11 cellular contexts compared by ENCODE assay signal in the genomic region with DNA sequence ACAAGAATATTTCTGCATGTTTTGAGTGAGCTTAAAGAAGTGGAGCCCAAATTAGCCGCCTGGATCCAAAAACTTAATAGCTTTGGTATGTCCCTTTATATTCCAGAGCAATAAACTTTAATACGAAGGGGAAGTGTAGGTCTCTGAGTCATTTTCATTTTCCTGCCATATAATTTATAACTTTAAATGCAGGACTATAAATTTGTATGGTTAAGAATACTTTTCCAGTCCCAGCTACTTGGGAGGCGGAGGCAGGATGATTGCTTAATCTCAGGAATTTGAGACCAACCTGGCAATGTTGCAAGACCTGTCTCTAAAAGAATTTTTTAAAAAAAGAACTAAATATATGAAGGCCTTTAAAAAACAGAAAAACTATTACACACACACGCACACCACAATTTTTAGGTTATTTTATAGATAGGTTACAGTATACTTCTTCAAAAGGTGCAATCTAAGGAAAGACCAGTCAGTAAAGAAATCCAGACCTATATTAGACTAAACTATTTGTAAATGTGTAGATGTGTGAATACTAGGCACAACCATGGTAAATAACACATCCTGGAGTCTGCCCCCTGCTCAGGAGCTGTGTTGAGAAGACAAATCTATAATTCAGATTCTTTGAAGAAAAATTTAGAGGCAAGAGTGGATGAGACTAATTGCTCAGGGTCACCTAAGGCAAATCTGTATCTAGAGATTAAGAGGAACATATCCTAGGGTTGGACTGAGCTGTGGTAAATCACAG.
DNase-seq lines count a peak whose midpoint lies in the region; ATAC-seq and TF ChIP-seq lines count a peak whose summit lies in the region.
"Had no signal": no experiment of that assay in that cellular context is flagged by ENCODE, and none has a peak within 500 bp of the region (broad histone marks: within the 10 kb centered on the region; RNA-seq: fewer than 3 reads in every experiment).

No MANE protein-coding gene starts in this region.

- DNase-seq in ELR (ENCODE audit: low read depth) (peak; percentile 32), ascending aorta (ENCODE audit: low spot score in 2 of 2) (no peak), heart right ventricle (no peak), sciatic nerve (ENCODE audit: low spot score) (no peak), HEK293T (ENCODE audit: extremely low spot score) (no peak), HAP-1 (ENCODE audit: low spot score in 2 of 2) (no peak)
- DNase-seq in activated T-cell treated with anti-CD3 and anti-CD28 coated beads, Interleukin-2, amount 50 U/mL, for 24 hours, result no peak
- DNase-seq: activated CD8-positive, alpha-beta T cell treated with anti-CD3 and anti-CD28 coated beads, Interleukin-2, amount 10 ng/mL, durations not matched to agents 7 days and 5 days; CD8-positive, alpha-beta T cell; occipital lobe had no signal

- H3K4me3 ChIP-seq in ascending aorta, result no peak overlapping the region
- H3K4me3 ChIP-seq in heart right ventricle, result no peak overlapping the region
- H3K4me3 ChIP-seq in HAP-1, result no peak overlapping the region

- peaks cover 0 to 6% of the 10 kb centered on the region in 2 donors for H3K4me1 ChIP-seq in ascending aorta
- H3K4me1 ChIP-seq in heart right ventricle, result peaks cover 0 to 14% (median 10%) of the 10 kb centered on the region in 9 donors
- H3K4me1 ChIP-seq in HAP-1, result peaks cover 22% of the 10 kb centered on the region

- no peaks in the 10 kb centered on the region for H3K27me3 Mint-ChIP-seq in activated T-cell treated with anti-CD3 and anti-CD28 coated beads, Interleukin-2, amount 50 U/mL, for 24 hours

- in situ Hi-C loops in HAP-1 (cut with MboI; ENCODE audit: low sequenced_read_pairs), result no loop called here

- H3K27ac Mint-ChIP-seq in activated T-cell treated with anti-CD3 and anti-CD28 coated beads, Interleukin-2, amount 50 U/mL, for 24 hours, result no peak overlapping the region
- H3K27ac Mint-ChIP-seq: activated CD8-positive, alpha-beta T cell treated with anti-CD3 and anti-CD28 coated beads, Interleukin-2, amount 10 ng/mL, durations not matched to agents 7 days and 5 days; CD8-positive, alpha-beta T cell had no signal

- no peaks in the 10 kb centered on the region for H3K27me3 ChIP-seq in ascending aorta
- H3K27me3 ChIP-seq in heart right ventricle, result no peaks in the 10 kb centered on the region
- no peaks in the 10 kb centered on the region for H3K27me3 ChIP-seq in HAP-1 (ENCODE audit: low read depth)

- no peaks in the 10 kb centered on the region for H3K9me3 ChIP-seq in ascending aorta
- H3K9me3 ChIP-seq in heart right ventricle, result no peaks in the 10 kb centered on the region
- H3K9me3 ChIP-seq in HAP-1, result no peaks in the 10 kb centered on the region

- no peak overlapping the region for H3K4me3 Mint-ChIP-seq in activated T-cell treated with anti-CD3 and anti-CD28 coated beads, Interleukin-2, amount 50 U/mL, for 24 hours
- H3K4me3 Mint-ChIP-seq: activated CD8-positive, alpha-beta T cell treated with anti-CD3 and anti-CD28 coated beads, Interleukin-2, amount 10 ng/mL, durations not matched to agents 7 days and 5 days; CD8-positive, alpha-beta T cell had no signal

- no peaks in the 10 kb centered on the region for H3K4me1 Mint-ChIP-seq in activated T-cell treated with anti-CD3 and anti-CD28 coated beads, Interleukin-2, amount 50 U/mL, for 24 hours (ENCODE audit: low read depth)

- WGBS in heart right ventricle, 2 donors, result 89 to 91% methylated on average over 4 of the region's 4 CpGs

- H3K27ac ChIP-seq in ascending aorta, result peak overlapping the region; percentile 37 to 43
- H3K27ac ChIP-seq in heart right ventricle, result peak overlapping the region in 6 of 10 donors; percentile 32 to 67 (median 64)

- POLR2A ChIA-PET in HEK293T (lab: Yijun Ruan, JAX), result no interaction called here

- TF ChIP-seq CTCF in ascending aorta (IDR thresholded peaks at IDR 0.05) (no peak), heart right ventricle (IDR thresholded peaks at IDR 0.05) (no peak)

- H3K36me3 ChIP-seq in ascending aorta (peaks cover 9 to 24% of the 10 kb centered on the region in 2 donors), heart right ventricle (peaks cover 0 to 100% (median 25%) of the 10 kb centered on the region in 9 donors), HAP-1 (replicated peaks) (peaks cover 17% of the 10 kb centered on the region)

- intact Hi-C loops in ascending aorta (cut with DNase I) (no loop called here), heart right ventricle (cut with DNase I) (no loop called here), sciatic nerve (cut with DNase I) (no loop called here)

- no peaks in the 10 kb centered on the region for H3K9me3 Mint-ChIP-seq in activated T-cell treated with anti-CD3 and anti-CD28 coated beads, Interleukin-2, amount 50 U/mL, for 24 hours
- H3K9me3 Mint-ChIP-seq: CD8-positive, alpha-beta T cell had no signal

- H3K36me3 Mint-ChIP-seq in activated T-cell treated with anti-CD3 and anti-CD28 coated beads, Interleukin-2, amount 50 U/mL, for 24 hours (ENCODE audit: low read depth), result peaks cover 83% of the 10 kb centered on the region

- CTCF ChIA-PET in HEK293T (lab: Yijun Ruan, JAX), result no interaction called here

- ATAC-seq in heart right ventricle, result peak in 2 of 8 donors; percentile 9 to 17
- peak; percentile 69 for ATAC-seq in sciatic nerve
- no peak for ATAC-seq in HG03432 (IDR thresholded peaks at IDR 0.05; ENCODE audit: unreplicated experiment)
- ATAC-seq: activated CD8-positive, alpha-beta T cell treated with anti-CD3 and anti-CD28 coated beads, Interleukin-2, amount 10 ng/mL, durations not matched to agents 7 days and 5 days; CD8-positive, alpha-beta T cell had no signal

TF ChIP-seq in HEK293T, 16 proteins besides CTCF, POLR2A, EP300 and RAD21:
- TF ChIP-seq FOXM1 (IDR thresholded peaks at IDR 0.05; ENCODE audit: borderline replicate concordance), result no peak
